27 cellular contexts compared by ENCODE assay signal in the genomic region with DNA sequence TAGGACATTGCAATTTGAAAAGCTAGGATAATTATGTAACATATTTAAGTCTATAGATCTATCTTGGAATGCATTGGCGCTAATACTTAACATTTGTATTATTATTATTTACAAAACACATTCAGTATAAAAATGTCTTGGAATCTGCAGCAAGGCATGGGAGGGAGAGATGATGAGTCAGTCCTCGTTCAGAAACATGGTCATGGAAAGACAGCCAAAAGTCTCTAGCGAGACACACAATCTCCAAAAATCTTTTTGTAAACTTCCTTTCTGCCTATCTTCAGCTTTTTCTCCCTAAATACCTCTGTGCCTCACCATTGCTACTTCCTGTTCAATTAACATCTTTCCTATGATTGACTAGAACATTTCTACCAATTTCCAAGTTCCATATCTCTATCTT.
DNase-seq lines count a peak whose midpoint lies in the region; TF ChIP-seq lines count a peak whose summit lies in the region.
"Had no signal": no experiment of that assay in that cellular context is flagged by ENCODE, and none has a peak within 500 bp of the region (broad histone marks: within the 10 kb centered on the region; RNA-seq: fewer than 3 reads in every experiment).

No MANE protein-coding gene starts in this region.

- TF ChIP-seq CTCF in choroid plexus epithelial cell (conservative IDR thresholded peaks at IDR 0.05; ENCODE audit: low read depth, low read length) = no peak

- no peak overlapping the region for H3K4me3 ChIP-seq in choroid plexus epithelial cell (ENCODE audit: low read depth, low read length)
- H3K4me3 ChIP-seq: BLaER1 treated with 17β-estradiol and CSF1 and Interleukin-3, amounts not matched to agents 10 nM and 100 nM; heart right ventricle; K562; lung; psoas muscle; sigmoid colon had no signal

- DNase-seq in AG20443 (ENCODE audit: low spot score) (peak; percentile 37), LHCN-M2 (ENCODE audit: low read depth) (peak; percentile 4), choroid plexus epithelial cell (ENCODE audit: low read depth) (peak; percentile 34), iris pigment epithelial cell (ENCODE audit: low read depth) (peak; percentile 44), kidney tubule cell (ENCODE audit: low spot score) (no peak), NCI-H1092 (lab: John Stamatoyannopoulos, UW) (no peak), NCI-H1694 treated with DMSO at 0.1 percent for 48 hours (lab: John Stamatoyannopoulos, UW) (no peak), NCI-H1417 treated with DMSO at 0.1 percent for 48 hours (lab: John Stamatoyannopoulos, UW) (no peak)
- DNase-seq: ACHN; activated CD4-positive, alpha-beta memory T cell treated with anti-CD3 and anti-CD28 coated beads, Interleukin-2, amount 10 ng/mL, durations not matched to agents 7 days and 5 days; activated CD8-positive, alpha-beta memory T cell treated with anti-CD3 and anti-CD28 coated beads, Interleukin-2, amount 50 U/mL, for 48 hours; activated naive CD4-positive, alpha-beta T cell treated with anti-CD3 and anti-CD28 coated beads, Interleukin-2, amount 10 ng/mL, durations not matched to agents 7 days and 5 days; amygdala; effector CD4-positive, alpha-beta T cell; GDM1; GOT3; heart right ventricle; left cardiac atrium; naive thymus-derived CD8-positive, alpha-beta T cell; psoas muscle; Right ventricle myocardium superior; sigmoid colon; stimulated activated CD4-positive, alpha-beta T cell treated with anti-CD3 and anti-CD28 coated beads, Interleukin-15, amount 100 ng/mL, for 24 hours; T-helper 2 cell had no signal

Comparison
In these comparisons a context has a peak if more than half of its experiments do, and no peak if none do; other contexts are left out.
1. DNase-seq: peak in AG20443 (single experiment), LHCN-M2 (single experiment), choroid plexus epithelial cell (single experiment) and iris pigment epithelial cell (single experiment); none in kidney tubule cell (single experiment), NCI-H1092 (single experiment), NCI-H1694 treated with DMSO at 0.1 percent for 48 hours (single experiment) and NCI-H1417 treated with DMSO at 0.1 percent for 48 hours (single experiment).